1 cellular context compared by ENCODE assay signal in genomic region chr17:69677130-69677529, GRCh38.
TF ChIP-seq lines count a peak whose summit lies in the region.

No MANE protein-coding gene starts in this region.

TF ChIP-seq in SK-N-SH, 30 proteins besides CTCF, POLR2A, EP300 and RAD21 (continued from another document):
- TF ChIP-seq EZH2phosphoT487 (IDR thresholded peaks at IDR 0.05; ENCODE audit: borderline replicate concordance, low read depth) (no peak), RFX5 (IDR thresholded peaks at IDR 0.05; ENCODE audit: low read length) (no peak), RXRA (IDR thresholded peaks at IDR 0.05; ENCODE audit: borderline replicate concordance, low read depth) (no peak), IRF3 (IDR thresholded peaks at IDR 0.05; ENCODE audit: low read depth, low read length) (no peak), CHD2 (IDR thresholded peaks at IDR 0.05; ENCODE audit: low read length, partially characterized antibody) (no peak), TCF12 (IDR thresholded peaks at IDR 0.05) (no peak), GABPA (IDR thresholded peaks at IDR 0.05; ENCODE audit: low read depth) (no peak), FOXJ3 (CRISPR knock-in tag; IDR thresholded peaks at IDR 0.05) (no peak)
TF ChIP-seq in SK-N-SH: peak in this region for 0.
